ENCODE assay signal across 2 cellular contexts in genomic region chr20:53002786-53003185, GRCh38.
TF ChIP-seq lines count a peak whose summit lies in the region.

No MANE protein-coding gene starts in this region.

TF ChIP-seq in neural cell, 6 proteins besides CTCF, POLR2A, EP300 and RAD21:
- TF ChIP-seq REST (IDR thresholded peaks at IDR 0.05; ENCODE audit: borderline replicate concordance) (no peak), EZH2 (IDR thresholded peaks at IDR 0.05; ENCODE audit: borderline replicate concordance, insufficient read depth, low read length, poor library complexity, severe bottlenecking) (no peak), MXI1 (conservative IDR thresholded peaks at IDR 0.05; ENCODE audit: poor library complexity, severe bottlenecking) (no peak), POLR2AphosphoS5 (IDR thresholded peaks at IDR 0.05) (no peak), SMC3 (conservative IDR thresholded peaks at IDR 0.05; ENCODE audit: poor library complexity) (no peak), TAF1 (IDR thresholded peaks at IDR 0.05; ENCODE audit: low read depth) (no peak)

TF ChIP-seq in SK-N-SH, 30 proteins besides CTCF, POLR2A, EP300 and RAD21:
- TF ChIP-seq ELF1 (IDR thresholded peaks at IDR 0.05) (no peak), MXI1 (IDR thresholded peaks at IDR 0.05; ENCODE audit: low read depth, low read length) (no peak), ZBTB33 (IDR thresholded peaks at IDR 0.05; ENCODE audit: borderline replicate concordance, low read depth) (no peak), RCOR1 (IDR thresholded peaks at IDR 0.05; ENCODE audit: low read length) (no peak)
TF ChIP-seq in SK-N-SH: peak in this region for 0.
